17 cellular contexts compared by ENCODE assay signal in genomic region chr5:43203373-43203772, GRCh38. TPM values are rescaled to one million over a fixed set of nuclear protein-coding genes. Genes with fewer than 3 reads are reported as not detected.
"Had no signal": no experiment of that assay in that cellular context is flagged by ENCODE, and none has a peak within 500 bp of the region (broad histone marks: within the 10 kb centered on the region; RNA-seq: fewer than 3 reads in every experiment).

No MANE protein-coding gene starts in this region.

- H3K4me3 Mint-ChIP-seq: activated CD4-positive, alpha-beta memory T cell treated with anti-CD3 and anti-CD28 coated beads, Interleukin-2, amount 10 ng/mL, durations not matched to agents 7 days and 5 days; activated CD4-positive, alpha-beta T cell treated with anti-CD3 and anti-CD28 coated beads for 36 hours; activated naive CD8-positive, alpha-beta T cell treated with anti-CD3 and anti-CD28 coated beads, Interleukin-2, amount 50 U/mL, for 24 hours; stimulated activated naive CD8-positive, alpha-beta T cell treated with anti-CD3 and anti-CD28 coated beads, Interleukin-15, Interleukin-2, amounts not matched to agents 100 ng/mL and 50 ng/mL, for 24 hours had no signal

- H3K4me3 ChIP-seq: ascending aorta, lung had no signal

- H3K9me3 ChIP-seq: ascending aorta had no signal

- H3K27me3 ChIP-seq: ascending aorta had no signal

- DNase-seq: activated CD4-positive, alpha-beta memory T cell treated with anti-CD3 and anti-CD28 coated beads, Interleukin-2, amount 10 ng/mL, durations not matched to agents 7 days and 5 days; activated CD4-positive, alpha-beta T cell treated with anti-CD3 and anti-CD28 coated beads for 36 hours; activated CD8-positive, alpha-beta memory T cell treated with anti-CD3 and anti-CD28 coated beads, Interleukin-2, amount 50 U/mL, for 4 hours; activated naive CD4-positive, alpha-beta T cell; activated naive CD8-positive, alpha-beta T cell treated with anti-CD3 and anti-CD28 coated beads, Interleukin-2, amount 50 U/mL, for 24 hours; caudate nucleus; cortex of kidney; effector CD8-positive, alpha-beta T cell; head of caudate nucleus; left colon; midbrain; stimulated activated CD4-positive, alpha-beta T cell treated with anti-CD3 and anti-CD28 coated beads, Interleukin-15, amount 100 ng/mL, for 24 hours; stimulated activated CD4-positive, alpha-beta T cell treated with anti-CD3 and anti-CD28 coated beads, Interleukin-4, amount 100 ng/mL, for 24 hours; T-helper 9 cell had no signal

- ATAC-seq: activated CD4-positive, alpha-beta T cell treated with anti-CD3 and anti-CD28 coated beads for 36 hours; activated naive CD8-positive, alpha-beta T cell treated with anti-CD3 and anti-CD28 coated beads, Interleukin-2, amount 50 U/mL, for 24 hours; left colon had no signal

- H3K4me1 Mint-ChIP-seq: activated CD4-positive, alpha-beta memory T cell treated with anti-CD3 and anti-CD28 coated beads, Interleukin-2, amount 10 ng/mL, durations not matched to agents 7 days and 5 days; activated CD4-positive, alpha-beta T cell treated with anti-CD3 and anti-CD28 coated beads for 36 hours had no signal

- H3K4me1 ChIP-seq: ascending aorta had no signal

- H3K27ac ChIP-seq: ascending aorta had no signal

- H3K27ac Mint-ChIP-seq: activated CD4-positive, alpha-beta memory T cell treated with anti-CD3 and anti-CD28 coated beads, Interleukin-2, amount 10 ng/mL, durations not matched to agents 7 days and 5 days; activated CD4-positive, alpha-beta T cell treated with anti-CD3 and anti-CD28 coated beads for 36 hours; activated naive CD8-positive, alpha-beta T cell treated with anti-CD3 and anti-CD28 coated beads, Interleukin-2, amount 50 U/mL, for 24 hours; stimulated activated naive CD8-positive, alpha-beta T cell treated with anti-CD3 and anti-CD28 coated beads, Interleukin-15, Interleukin-2, amounts not matched to agents 100 ng/mL and 50 ng/mL, for 24 hours had no signal

- H3K36me3 ChIP-seq: ascending aorta had no signal

- H3K9me3 Mint-ChIP-seq: activated CD4-positive, alpha-beta memory T cell treated with anti-CD3 and anti-CD28 coated beads, Interleukin-2, amount 10 ng/mL, durations not matched to agents 7 days and 5 days; stimulated activated naive CD8-positive, alpha-beta T cell treated with anti-CD3 and anti-CD28 coated beads, Interleukin-15, Interleukin-2, amounts not matched to agents 100 ng/mL and 50 ng/mL, for 24 hours had no signal

RNA-seq across cellular contexts. Expression of gene NIM1K, which starts 11.3 kb away (rescaled TPM):
- total RNA-seq: ascending aorta had no signal
